Comparison of ENCODE assay signal across 19 cellular contexts in genomic region chr3:25430942-25431570, GRCh38. TPM values are rescaled to one million over a fixed set of nuclear protein-coding genes. Genes with fewer than 3 reads are reported as not detected.
DNase-seq lines count a peak whose midpoint lies in the region; ATAC-seq and TF ChIP-seq lines count a peak whose summit lies in the region.
"Had no signal": no experiment of that assay in that cellular context is flagged by ENCODE, and none has a peak within 500 bp of the region (broad histone marks: within the 10 kb centered on the region; RNA-seq: fewer than 3 reads in every experiment).

No MANE protein-coding gene starts in this region.

- CTCF ChIA-PET in PC-3 (lab: Charles Lee) = no interaction called here

- intact Hi-C loops in adrenal gland (cut with DNase I) = loop anchor here in 1 of 2 donors (5.0 kb wide), 1 partner anchor 161 kb away; no protein-coding TSS in a partner anchor
- intact Hi-C loops in PC-3 (cut with micrococcal nuclease) = no loop called here

- H3K36me3 ChIP-seq in adrenal gland (replicated peaks in 1 of 2) (no peaks in the 10 kb centered on the region), endodermal cell (ENCODE audit: control insufficient read depth, insufficient read depth, low read length) (no peaks in the 10 kb centered on the region), muscle layer of duodenum (ENCODE audit: control insufficient read depth in 1 of 2, insufficient read depth in 2 of 2, low read length in 2 of 2) (no peaks in the 10 kb centered on the region), thoracic aorta (no peaks in the 10 kb centered on the region), PC-3 (ENCODE audit: low read depth, low read length) (no peaks in the 10 kb centered on the region)

- peaks cover 46% of the 10 kb centered on the region for H3K4me1 Mint-ChIP-seq in endodermal cell

- TF ChIP-seq CTCF in adrenal gland (IDR thresholded peaks at IDR 0.05) (no peak), endodermal cell (conservative IDR thresholded peaks at IDR 0.05) (no peak), thoracic aorta (IDR thresholded peaks at IDR 0.05) (no peak), PC-3 (conservative IDR thresholded peaks at IDR 0.05; ENCODE audit: low read depth, low read length) (no peak)

- no peaks in the 10 kb centered on the region for H3K9me2 ChIP-seq in PC-3 (replicated peaks; ENCODE audit: low read length)

- no peaks in the 10 kb centered on the region for H4K20me1 ChIP-seq in PC-3 (ENCODE audit: low read length)

- H3K9me3 Mint-ChIP-seq in endodermal cell = peaks cover 2% of the 10 kb centered on the region
- H3K9me3 Mint-ChIP-seq: activated T-helper 1 cell treated with anti-CD3 and anti-CD28 coated beads, Interleukin-12 subunit alpha, Interleukin-12 subunit beta, Interleukin-2, Interleukin-4 antibody, amounts not matched to agents 30 ng/mL and 10 ng/mL and 1 ng/mL, durations not matched to agents 14 hours and 24 hours and 36 hours; stimulated activated memory B cell treated with anti-CD40 and anti-IgM and Interleukin-4, amounts not matched to agents 10 μg/mL and 1 μg/mL and 100 μg/mL, for 72 hours; T-helper 2 cell treated with Interferon-gamma antibody and Interleukin-4, amounts not matched to agents 5 μg/mL and 100 μg/mL, for 36 hours had no signal

- H3K4me1 ChIP-seq in adrenal gland (replicated peaks in 1 of 2) (peaks cover 0 to 6% of the 10 kb centered on the region in 2 donors), endodermal cell (ENCODE audit: control insufficient read depth, insufficient read depth, low read length) (peaks cover 21% of the 10 kb centered on the region), muscle layer of duodenum (ENCODE audit: control insufficient read depth in 1 of 2, insufficient read depth in 2 of 2, low read length in 2 of 2) (peaks cover 0 to 13% of the 10 kb centered on the region in 2 donors), thoracic aorta (ENCODE audit: control insufficient read depth in 1 of 2, low read depth in 2 of 2) (peaks cover 0 to 21% of the 10 kb centered on the region in 2 donors), PC-3 (ENCODE audit: insufficient read depth, low read length) (no peaks in the 10 kb centered on the region)

- H3K36me3 Mint-ChIP-seq in endodermal cell (ENCODE audit: low read depth) = peaks cover 4% of the 10 kb centered on the region
- H3K36me3 Mint-ChIP-seq: CD4-positive, alpha-beta memory T cell; stimulated activated memory B cell treated with anti-CD40 and anti-IgM and Interleukin-4, amounts not matched to agents 10 μg/mL and 1 μg/mL and 100 μg/mL, for 72 hours had no signal

- H3K27me3 Mint-ChIP-seq in endodermal cell (ENCODE audit: insufficient read depth) = peaks cover 13% of the 10 kb centered on the region

- H3K9ac ChIP-seq in endodermal cell (ENCODE audit: extremely low read depth, low read length, poor library complexity, severe bottlenecking) (peak overlapping the region; percentile 82), PC-3 (ENCODE audit: low read length) (no peak overlapping the region)
- H3K9ac ChIP-seq: KMS-11 had no signal

- H2AFZ ChIP-seq in PC-3 (ENCODE audit: low read length) = no peak overlapping the region

- no peaks in the 10 kb centered on the region for H3K27me3 ChIP-seq in adrenal gland
- no peaks in the 10 kb centered on the region for H3K27me3 ChIP-seq in endodermal cell (ENCODE audit: control insufficient read depth, insufficient read depth, low read length, poor library complexity, severe bottlenecking)
- no peaks in the 10 kb centered on the region for H3K27me3 ChIP-seq in muscle layer of duodenum (ENCODE audit: low read depth, low read length)
- H3K27me3 ChIP-seq in thoracic aorta (replicated peaks; ENCODE audit: insufficient read depth) = no peaks in the 10 kb centered on the region
- H3K27me3 ChIP-seq in PC-3 (ENCODE audit: low read length) = peaks cover 91% of the 10 kb centered on the region

- H3K4me2 ChIP-seq in PC-3 (ENCODE audit: low read length) = no peak overlapping the region
- H3K4me2 ChIP-seq: KMS-11 had no signal

- POLR2A ChIA-PET in PC-3 (lab: Charles Lee; ENCODE audit: unreplicated experiment) = no interaction called here

- no peak for TF ChIP-seq POLR2A in adrenal gland (IDR thresholded peaks at IDR 0.05)

- H3K9me3 ChIP-seq in adrenal gland (replicated peaks in 1 of 3) (no peaks in the 10 kb centered on the region), endodermal cell (ENCODE audit: control insufficient read depth, low read length) (no peaks in the 10 kb centered on the region), muscle layer of duodenum (ENCODE audit: control insufficient read depth in 1 of 2, low read length in 2 of 2) (no peaks in the 10 kb centered on the region), thoracic aorta (no peaks in the 10 kb centered on the region), PC-3 (ENCODE audit: low read length) (no peaks in the 10 kb centered on the region)

- H3K4me3 ChIP-seq in adrenal gland (peak overlapping the region in 1 of 4 donors; percentile 71), endodermal cell (ENCODE audit: low read length) (peak overlapping the region; percentile 94), muscle layer of duodenum (ENCODE audit: low read depth in 1 of 2, low read length in 2 of 2) (peak overlapping the region; percentile 13 to 88), thoracic aorta (peak overlapping the region; percentile 74), PC-3 (ENCODE audit: low read length) (no peak overlapping the region)

- DNase-seq in adrenal gland (no peak), endodermal cell (no peak), thoracic aorta (ENCODE audit: low spot score) (no peak), HUDEP-2 (lab: John Stamatoyannopoulos, UW; ENCODE audit: unreplicated experiment in 76 of 76) (no peak), T-helper 1 cell (no peak), PC-3 (no peak)
- DNase-seq: activated CD4-positive, alpha-beta T cell treated with anti-CD3 and anti-CD28 coated beads, Interleukin-2, amount 50 U/mL, for 4 hours; amygdala; CD4-positive, alpha-beta memory T cell; effector memory CD4-positive, alpha-beta T cell; NCI-H526; stimulated activated CD4-positive, alpha-beta T cell treated with anti-CD3 and anti-CD28 coated beads, Interleukin-4, amount 100 ng/mL, for 1 hour had no signal

- BruUV-seq in PC-3 (replicated peaks; lab: Mats Ljungman, UMichigan) = no TSS peak

- H3K27ac Mint-ChIP-seq in endodermal cell = no peak overlapping the region
- H3K27ac Mint-ChIP-seq: activated T-helper 1 cell treated with anti-CD3 and anti-CD28 coated beads, Interleukin-12 subunit alpha, Interleukin-12 subunit beta, Interleukin-2, Interleukin-4 antibody, amounts not matched to agents 30 ng/mL and 10 ng/mL and 1 ng/mL, durations not matched to agents 14 hours and 24 hours and 36 hours; CD4-positive, alpha-beta memory T cell; stimulated activated memory B cell treated with anti-CD40 and anti-IgM and Interleukin-4, amounts not matched to agents 10 μg/mL and 1 μg/mL and 100 μg/mL, for 72 hours; T-helper 2 cell treated with Interferon-gamma antibody and Interleukin-4, amounts not matched to agents 5 μg/mL and 100 μg/mL, for 36 hours had no signal

- H3K4me3 Mint-ChIP-seq in endodermal cell = peak overlapping the region; percentile 90
- H3K4me3 Mint-ChIP-seq: activated T-helper 1 cell treated with anti-CD3 and anti-CD28 coated beads, Interleukin-12 subunit alpha, Interleukin-12 subunit beta, Interleukin-2, Interleukin-4 antibody, amounts not matched to agents 30 ng/mL and 10 ng/mL and 1 ng/mL, durations not matched to agents 14 hours and 24 hours and 36 hours; CD4-positive, alpha-beta memory T cell; stimulated activated memory B cell treated with anti-CD40 and anti-IgM and Interleukin-4, amounts not matched to agents 10 μg/mL and 1 μg/mL and 100 μg/mL, for 72 hours; T-helper 2 cell treated with Interferon-gamma antibody and Interleukin-4, amounts not matched to agents 5 μg/mL and 100 μg/mL, for 36 hours had no signal

- peak overlapping the region in 3 of 5 donors; percentile 72 to 92 (median 87) for H3K27ac ChIP-seq in adrenal gland
- H3K27ac ChIP-seq in endodermal cell (ENCODE audit: low read depth, low read length) = no peak overlapping the region
- H3K27ac ChIP-seq in muscle layer of duodenum (ENCODE audit: low read length) = no peak overlapping the region
- peak overlapping the region; percentile 48 to 79 for H3K27ac ChIP-seq in thoracic aorta
- no peak overlapping the region for H3K27ac ChIP-seq in PC-3 (ENCODE audit: low read length)
- H3K27ac ChIP-seq: KMS-11 had no signal

- 36 to 42% (median 39%) methylated on average over 4 of the region's 4 CpGs for WGBS in adrenal gland, 4 donors
- WGBS in endodermal cell (ENCODE audit: insufficient coverage in 1 of 2, insufficient read length in 1 of 2), 2 experiments = 74% methylated on average over 3 of the region's 4 CpGs; no CpG with 5 or more reads in 1 of the 2 experiments

- no peaks in the 10 kb centered on the region for H3K79me2 ChIP-seq in PC-3 (ENCODE audit: low read length)

- no peaks in the 10 kb centered on the region for H3F3A ChIP-seq in PC-3 (ENCODE audit: low read length, unreplicated experiment)

- ATAC-seq in thoracic aorta (ENCODE audit: insufficient number of reproducible peaks, low FRiP score, low read depth) (no peak), HG03097 (IDR thresholded peaks at IDR 0.05; ENCODE audit: low FRiP score, unreplicated experiment) (no peak), PC-3 (no peak)
- ATAC-seq: stimulated activated memory B cell treated with anti-CD40 and anti-IgM and Interleukin-4, amounts not matched to agents 10 μg/mL and 1 μg/mL and 100 μg/mL, for 72 hours had no signal

RNA-seq across cellular contexts. Expression of gene RARB, which starts 3.0 kb away (rescaled TPM):
- total RNA-seq in adrenal gland (10 to 100 TPM in 5 of 8 donors, 1 to 10 TPM in 3; 4.3 to 23.3 (median 11.0) TPM), endodermal cell (10 to 100 TPM; 21.5 to 21.9 TPM), thoracic aorta (10 to 100 TPM in 1 of 2 donors, 1 to 10 TPM in 1; 3.8 to 12.3 TPM), PC-3 (2014; rRNA removed) (not detected in 2 replicates)
- 1 to 10 TPM; 1.7 to 8.1 (median 7.7) TPM for polyA plus RNA-seq in adrenal gland
- 10.8 TPM for polyA plus RNA-seq in endodermal cell (2013, experiment 1 of 2)
- polyA plus RNA-seq in endodermal cell (2013, experiment 2 of 2) = 8.2 TPM
- total RNA-seq: activated T-helper 1 cell treated with anti-CD3 and anti-CD28 coated beads, Interleukin-12 subunit alpha, Interleukin-12 subunit beta, Interleukin-2, Interleukin-4 antibody, amounts not matched to agents 30 ng/mL and 10 ng/mL and 1 ng/mL, durations not matched to agents 14 hours and 24 hours and 36 hours; CD4-positive, alpha-beta memory T cell; G401 had no signal

Comparison
In these comparisons a context has a peak if more than half of its experiments do, and no peak if none do; other contexts are left out.
1. H3K27ac ChIP-seq: peak in adrenal gland (3 of 5) and thoracic aorta (2 of 2); none in endodermal cell (single experiment), muscle layer of duodenum (single experiment) and PC-3 (single experiment).